14 cellular contexts compared by ENCODE assay signal in genomic region chr10:119314061-119314460, GRCh38.
DNase-seq lines count a peak whose midpoint lies in the region; ATAC-seq and TF ChIP-seq lines count a peak whose summit lies in the region.
"Had no signal": no experiment of that assay in that cellular context is flagged by ENCODE, and none has a peak within 500 bp of the region (broad histone marks: within the 10 kb centered on the region; RNA-seq: fewer than 3 reads in every experiment).

No MANE protein-coding gene starts in this region.

- no peaks in the 10 kb centered on the region for H3K27me3 ChIP-seq in OCI-LY3 (ENCODE audit: low read depth, low read length)
- no peaks in the 10 kb centered on the region for H3K27me3 ChIP-seq in fibroblast of lung (ENCODE audit: control insufficient read depth, insufficient read depth, low read length)
- H3K27me3 ChIP-seq: suprapubic skin had no signal

- H3K36me3 ChIP-seq in OCI-LY3 (replicated peaks; ENCODE audit: low read depth, low read length) (no peaks in the 10 kb centered on the region), fibroblast of lung (ENCODE audit: control insufficient read depth, insufficient read depth, low read length) (no peaks in the 10 kb centered on the region)
- H3K36me3 ChIP-seq: suprapubic skin had no signal

- no peaks in the 10 kb centered on the region for H3K79me2 ChIP-seq in OCI-LY3 (ENCODE audit: low read length)
- peaks cover 53% of the 10 kb centered on the region for H3K79me2 ChIP-seq in fibroblast of lung (ENCODE audit: control insufficient read depth, insufficient read depth, low read length)

- no peak overlapping the region for H3K4me3 Mint-ChIP-seq in activated CD4-positive, alpha-beta T cell treated with anti-CD3 and anti-CD28 coated beads for 36 hours
- no peak overlapping the region for H3K4me3 Mint-ChIP-seq in stimulated activated naive B cell treated with anti-CD40 and anti-IgM and Interleukin-4, amounts not matched to agents 10 μg/mL and 1 μg/mL and 100 μg/mL, for 72 hours
- H3K4me3 Mint-ChIP-seq: CD8-positive, alpha-beta T cell had no signal

- CTCF ChIA-PET in activated CD4-positive, alpha-beta T cell treated with anti-CD3 and anti-CD28 coated beads for 36 hours (lab: Charles Lee): no interaction called here

- peak overlapping the region; percentile 22 for H3K27ac ChIP-seq in OCI-LY3 (ENCODE audit: low read length)
- peak overlapping the region; percentile 96 for H3K27ac ChIP-seq in fibroblast of lung (ENCODE audit: insufficient read depth, low read length)

- H3K9ac ChIP-seq in OCI-LY3 (ENCODE audit: low read length) (0 out of 2 replicates have a peak overlapping the region, but pooled peaks have one; percentile 12), fibroblast of lung (ENCODE audit: insufficient read depth, low read length) (no peak overlapping the region)

- POLR2A ChIA-PET in activated CD4-positive, alpha-beta T cell treated with anti-CD3 and anti-CD28 coated beads for 36 hours (lab: Charles Lee): interaction anchor here (2.5 kb wide), 1 partner anchor 107 kb away, joined by 7 read pairs; the partner anchor contains the start of gene GRK5

- H3K9me3 ChIP-seq in OCI-LY3 (ENCODE audit: insufficient read depth, low read length): no peaks in the 10 kb centered on the region
- no peaks in the 10 kb centered on the region for H3K9me3 ChIP-seq in fibroblast of lung (ENCODE audit: control insufficient read depth, insufficient read depth, low read depth, low read length)
- H3K9me3 ChIP-seq: suprapubic skin had no signal

- H3K27me3 Mint-ChIP-seq in activated CD4-positive, alpha-beta T cell treated with anti-CD3 and anti-CD28 coated beads for 36 hours: peaks cover 2% of the 10 kb centered on the region
- no peaks in the 10 kb centered on the region for H3K27me3 Mint-ChIP-seq in stimulated activated naive B cell treated with anti-CD40 and anti-IgM and Interleukin-4, amounts not matched to agents 10 μg/mL and 1 μg/mL and 100 μg/mL, for 72 hours

- H3K4me2 ChIP-seq in OCI-LY3 (ENCODE audit: low read length): peak overlapping the region; percentile 57
- H3K4me2 ChIP-seq in fibroblast of lung (ENCODE audit: extremely low read depth, insufficient read depth, low read length): no peak overlapping the region

- H3K4me1 ChIP-seq in OCI-LY3 (ENCODE audit: low read length) (peaks cover 50% of the 10 kb centered on the region), fibroblast of lung (ENCODE audit: control insufficient read depth, extremely low read depth, insufficient read depth, low read length) (peaks cover 42% of the 10 kb centered on the region)

- peaks cover 7% of the 10 kb centered on the region for H3K36me3 Mint-ChIP-seq in activated CD4-positive, alpha-beta T cell treated with anti-CD3 and anti-CD28 coated beads for 36 hours (ENCODE audit: low read depth)
- peaks cover 7 to 18% of the 10 kb centered on the region in 2 donors for H3K36me3 Mint-ChIP-seq in stimulated activated naive B cell treated with anti-CD40 and anti-IgM and Interleukin-4, amounts not matched to agents 10 μg/mL and 1 μg/mL and 100 μg/mL, for 72 hours
- H3K36me3 Mint-ChIP-seq: CD8-positive, alpha-beta T cell had no signal

- H3K9me3 Mint-ChIP-seq in activated CD4-positive, alpha-beta T cell treated with anti-CD3 and anti-CD28 coated beads for 36 hours (ENCODE audit: low read depth): no peaks in the 10 kb centered on the region
- peaks cover 5% of the 10 kb centered on the region in 2 donors for H3K9me3 Mint-ChIP-seq in stimulated activated naive B cell treated with anti-CD40 and anti-IgM and Interleukin-4, amounts not matched to agents 10 μg/mL and 1 μg/mL and 100 μg/mL, for 72 hours
- H3K9me3 Mint-ChIP-seq: CD8-positive, alpha-beta T cell had no signal

- H3K4me3 ChIP-seq in OCI-LY3 (ENCODE audit: low read length): peak overlapping the region; percentile 32; the same call in 1 of the 2 replicates
- no peak overlapping the region for H3K4me3 ChIP-seq in fibroblast of lung (replicated peaks in 1 of 4; ENCODE audit: control extremely low read depth in 1 of 4, insufficient read depth in 1 of 4, low read depth in 3 of 4, low read length in 4 of 4)
- H3K4me3 ChIP-seq: skin epidermis, suprapubic skin had no signal

- intact Hi-C loops in activated CD4-positive, alpha-beta T cell treated with anti-CD3 and anti-CD28 coated beads for 36 hours (cut with DNase I, micrococcal nuclease): loop anchor here (2.0 kb wide), 5 partner anchors 27 to 391 kb away; no protein-coding TSS in a partner anchor

- peaks cover 55% of the 10 kb centered on the region for H3K4me1 Mint-ChIP-seq in activated CD4-positive, alpha-beta T cell treated with anti-CD3 and anti-CD28 coated beads for 36 hours
- peaks cover 84 to 94% of the 10 kb centered on the region in 2 donors for H3K4me1 Mint-ChIP-seq in stimulated activated naive B cell treated with anti-CD40 and anti-IgM and Interleukin-4, amounts not matched to agents 10 μg/mL and 1 μg/mL and 100 μg/mL, for 72 hours

- no peak for DNase-seq in activated CD4-positive, alpha-beta T cell treated with anti-CD3 and anti-CD28 coated beads for 36 hours
- DNase-seq in activated CD4-positive, alpha-beta T cell treated with anti-CD3 and anti-CD28 coated beads for 48 hours: no peak
- DNase-seq in fibroblast of lung (ENCODE audit: low read depth in 2 of 2): no peak
- DNase-seq in stimulated activated naive B cell treated with anti-CD40 and anti-IgM and Interleukin-4, amounts not matched to agents 10 μg/mL and 1 μg/mL and 100 μg/mL, for 72 hours: no peak
- no peak for DNase-seq in NCI-H2171 (lab: John Stamatoyannopoulos, UW)
- no peak for DNase-seq in cerebellar cortex (ENCODE audit: low spot score)
- no peak for DNase-seq in stimulated activated CD4-positive, alpha-beta T cell treated with anti-CD3 and anti-CD28 coated beads, Interleukin-2, amount 100 ng/mL, for 24 hours
- DNase-seq: 8988T, NCI-H187 treated with DMSO at 0.1 percent for 48 hours, NCI-H69 had no signal

- H4K20me1 ChIP-seq in OCI-LY3 (ENCODE audit: insufficient read depth, low read length): peaks cover 24% of the 10 kb centered on the region
- no peaks in the 10 kb centered on the region for H4K20me1 ChIP-seq in fibroblast of lung (ENCODE audit: control insufficient read depth, extremely low read depth, insufficient read depth, low read length)

- no peak for TF ChIP-seq CTCF in OCI-LY3 (IDR thresholded peaks at IDR 0.05; ENCODE audit: low read depth, low read length)
- TF ChIP-seq CTCF in fibroblast of lung (conservative IDR thresholded peaks at IDR 0.05 in 1 of 2, IDR thresholded peaks at IDR 0.05 in 1 of 2; ENCODE audit: low read depth in 1 of 2, low read length in 2 of 2): no peak

- H2AFZ ChIP-seq in OCI-LY3 (ENCODE audit: low read depth, low read length) (no peak overlapping the region), fibroblast of lung (ENCODE audit: low read length) (no peak overlapping the region)

- H3K27ac Mint-ChIP-seq in activated CD4-positive, alpha-beta T cell treated with anti-CD3 and anti-CD28 coated beads for 36 hours: peak overlapping the region; percentile 43
- H3K27ac Mint-ChIP-seq in stimulated activated naive B cell treated with anti-CD40 and anti-IgM and Interleukin-4, amounts not matched to agents 10 μg/mL and 1 μg/mL and 100 μg/mL, for 72 hours: peak overlapping the region; percentile 92
- H3K27ac Mint-ChIP-seq: CD8-positive, alpha-beta T cell had no signal

- no peak for ATAC-seq in activated CD4-positive, alpha-beta T cell treated with anti-CD3 and anti-CD28 coated beads for 36 hours
- no peak for ATAC-seq in stimulated activated naive B cell treated with anti-CD40 and anti-IgM and Interleukin-4, amounts not matched to agents 10 μg/mL and 1 μg/mL and 100 μg/mL, for 72 hours (replicated peaks)
